ENCODE assay signal across 1 cellular context in the genomic region with DNA sequence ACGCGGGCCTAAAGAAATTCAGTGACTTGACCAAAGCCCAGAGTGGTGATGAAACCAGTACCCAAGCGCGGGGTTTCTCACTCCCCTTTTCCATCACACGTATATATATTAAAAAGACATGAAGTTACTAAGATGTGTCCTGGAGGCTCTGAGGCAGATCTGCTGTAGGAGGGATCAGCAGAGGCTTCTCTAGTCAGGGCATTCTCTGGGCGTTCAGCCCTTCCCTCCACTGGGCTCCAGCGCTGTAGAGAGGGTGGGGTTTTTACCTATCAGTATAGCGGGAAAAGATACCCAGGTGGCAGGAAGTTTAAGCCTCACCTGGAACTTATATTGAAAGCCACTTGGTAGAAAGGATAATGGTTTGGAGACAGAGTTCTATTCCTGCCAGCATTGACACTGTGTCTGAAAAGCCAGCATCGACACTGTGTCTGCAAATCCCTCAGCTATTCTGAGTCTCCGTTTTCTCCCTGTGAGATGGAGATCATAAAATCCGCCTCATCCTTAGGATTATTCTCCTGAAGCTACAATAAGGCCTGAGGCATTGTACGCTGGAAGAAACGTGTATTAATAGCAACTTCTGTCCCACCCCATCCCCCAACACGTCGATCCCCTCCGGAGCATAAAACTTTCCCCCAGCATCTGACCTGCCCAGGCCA.
TF ChIP-seq lines count a peak whose summit lies in the region.

No MANE protein-coding gene starts in this region.

TF ChIP-seq in K562, 482 proteins besides CTCF, POLR2A, EP300 and RAD21:
- TF ChIP-seq BACH1 (tag; IDR thresholded peaks at IDR 0.05) (no peak), KDM5B (IDR thresholded peaks at IDR 0.05; ENCODE audit: insufficient replicate concordance, low read depth, low read length) (peak; percentile 22)
TF ChIP-seq in K562: peak in this region for 1.
